In genomic region chr18:702957-703659, GRCh38 we compare ENCODE assay signal across 8 cellular contexts. TPM values are rescaled to one million over a fixed set of nuclear protein-coding genes. Genes with fewer than 3 reads are reported as not detected.
DNase-seq lines count a peak whose midpoint lies in the region; ATAC-seq and TF ChIP-seq lines count a peak whose summit lies in the region.

No MANE protein-coding gene starts in this region.

- CTCF ChIA-PET in activated CD8-positive, alpha-beta T cell treated with anti-CD3 and anti-CD28 coated beads for 36 hours (lab: Charles Lee), result interaction anchor here (0.8 to 1.7 kb wide), 2 partner anchors 10 to 137 kb away, joined by 3 to 7 read pairs; partner anchors contain the start of gene ENOSF1

- 71 to 77% methylated on average over 6 of the region's 6 CpGs for WGBS in aorta, 2 donors

- TF ChIP-seq CTCF in activated CD8-positive, alpha-beta T cell treated with anti-CD3 and anti-CD28 coated beads for 36 hours (IDR thresholded peaks at IDR 0.05), result no peak

- no peaks in the 10 kb centered on the region for H3K9me3 Mint-ChIP-seq in activated naive CD4-positive, alpha-beta T cell treated with anti-CD3 and anti-CD28 coated beads, Interleukin-2, amount 50 U/mL, for 24 hours
- no peaks in the 10 kb centered on the region for H3K9me3 Mint-ChIP-seq in activated CD8-positive, alpha-beta T cell treated with anti-CD3 and anti-CD28 coated beads for 36 hours
- H3K9me3 Mint-ChIP-seq in immature natural killer cell, result no peaks in the 10 kb centered on the region

- H3K36me3 ChIP-seq in aorta (ENCODE audit: control insufficient read depth in 1 of 2, insufficient read depth in 2 of 2, low read length in 1 of 2), result peaks cover 0 to 3% of the 10 kb centered on the region in 2 donors

- peak overlapping the region; percentile 20 for H3K27ac Mint-ChIP-seq in activated naive CD4-positive, alpha-beta T cell treated with anti-CD3 and anti-CD28 coated beads, Interleukin-2, amount 50 U/mL, for 24 hours
- H3K27ac Mint-ChIP-seq in activated CD8-positive, alpha-beta T cell treated with anti-CD3 and anti-CD28 coated beads for 36 hours, result peak overlapping the region; percentile 82
- peak overlapping the region; percentile 13 to 84 (median 53) for H3K27ac Mint-ChIP-seq in immature natural killer cell

- H3K27ac ChIP-seq in aorta (ENCODE audit: low read depth in 1 of 2, low read length in 2 of 2), result no peak overlapping the region

- H3K9me3 ChIP-seq in aorta (ENCODE audit: control insufficient read depth, low read length), result no peaks in the 10 kb centered on the region

- H3K4me3 ChIP-seq in aorta (ENCODE audit: low read length in 2 of 2), result no peak overlapping the region

- H3K36me3 Mint-ChIP-seq in activated naive CD4-positive, alpha-beta T cell treated with anti-CD3 and anti-CD28 coated beads, Interleukin-2, amount 50 U/mL, for 24 hours, result peaks cover 13% of the 10 kb centered on the region
- H3K36me3 Mint-ChIP-seq in activated CD8-positive, alpha-beta T cell treated with anti-CD3 and anti-CD28 coated beads for 36 hours (ENCODE audit: low read depth), result peaks cover 56% of the 10 kb centered on the region
- peaks cover 4 to 25% (median 7%) of the 10 kb centered on the region in 3 donors for H3K36me3 Mint-ChIP-seq in immature natural killer cell

- H3K4me1 Mint-ChIP-seq in activated naive CD4-positive, alpha-beta T cell treated with anti-CD3 and anti-CD28 coated beads, Interleukin-2, amount 50 U/mL, for 24 hours, result peaks cover 24% of the 10 kb centered on the region
- peaks cover 29% of the 10 kb centered on the region for H3K4me1 Mint-ChIP-seq in activated CD8-positive, alpha-beta T cell treated with anti-CD3 and anti-CD28 coated beads for 36 hours (ENCODE audit: low read depth)
- H3K4me1 Mint-ChIP-seq in immature natural killer cell, result peaks cover 6 to 7% of the 10 kb centered on the region in 2 donors

- no peaks in the 10 kb centered on the region for H3K27me3 ChIP-seq in aorta (ENCODE audit: control insufficient read depth in 1 of 2, insufficient read depth in 2 of 2, low read length in 1 of 2)

- DNase-seq in activated naive CD4-positive, alpha-beta T cell treated with Interleukin-2 at 50 U/mL for 16 hours, result no peak
- DNase-seq in activated CD8-positive, alpha-beta T cell treated with anti-CD3 and anti-CD28 coated beads for 36 hours, result no peak
- DNase-seq in immature natural killer cell (no peak), aorta (no peak), NCI-H2196 treated with DMSO at 0.1 percent for 48 hours (lab: John Stamatoyannopoulos, UW; ENCODE audit: unreplicated experiment) (no peak), NCI-H1436 (lab: John Stamatoyannopoulos, UW) (no peak)

- intact Hi-C loops in activated CD8-positive, alpha-beta T cell treated with anti-CD3 and anti-CD28 coated beads for 36 hours (cut with micrococcal nuclease), result no loop called here
- intact Hi-C loops in aorta (cut with DNase I), result no loop called here

- POLR2A ChIA-PET in activated CD8-positive, alpha-beta T cell treated with anti-CD3 and anti-CD28 coated beads for 36 hours (lab: Charles Lee), result interaction anchor here (0.6 to 1.0 kb wide), 3 partner anchors 9 to 28 kb away, joined by 3 read pairs; partner anchors contain the start of gene ENOSF1

- peak overlapping the region; percentile 5 for H3K4me3 Mint-ChIP-seq in activated naive CD4-positive, alpha-beta T cell treated with anti-CD3 and anti-CD28 coated beads, Interleukin-2, amount 50 U/mL, for 24 hours
- H3K4me3 Mint-ChIP-seq in activated CD8-positive, alpha-beta T cell treated with anti-CD3 and anti-CD28 coated beads for 36 hours, result no peak overlapping the region
- no peak overlapping the region for H3K4me3 Mint-ChIP-seq in immature natural killer cell

- H3K27me3 Mint-ChIP-seq in activated naive CD4-positive, alpha-beta T cell treated with anti-CD3 and anti-CD28 coated beads, Interleukin-2, amount 50 U/mL, for 24 hours, result no peaks in the 10 kb centered on the region
- H3K27me3 Mint-ChIP-seq in activated CD8-positive, alpha-beta T cell treated with anti-CD3 and anti-CD28 coated beads for 36 hours, result no peaks in the 10 kb centered on the region
- H3K27me3 Mint-ChIP-seq in immature natural killer cell (ENCODE audit: low read depth in 3 of 3), result no peaks in the 10 kb centered on the region

- peak; percentile 82 for ATAC-seq in activated CD8-positive, alpha-beta T cell treated with anti-CD3 and anti-CD28 coated beads for 36 hours
- peak; percentile 36 for ATAC-seq in aorta (ENCODE audit: low FRiP score)
- no peak for ATAC-seq in HG03378 (IDR thresholded peaks at IDR 0.05; ENCODE audit: unreplicated experiment)

- no peaks in the 10 kb centered on the region for H3K4me1 ChIP-seq in aorta (ENCODE audit: control insufficient read depth in 1 of 2, insufficient read depth in 2 of 2, low read length in 2 of 2)

RNA-seq across cellular contexts. Expression of gene ENOSF1, which starts 9.3 kb away (rescaled TPM):
- 100 to 1,000 TPM; 113 to 114 TPM for total RNA-seq in activated CD8-positive, alpha-beta T cell treated with anti-CD3 and anti-CD28 coated beads for 36 hours
- polyA plus RNA-seq in immature natural killer cell (1 to 10 TPM; 1.9 to 8.0 (median 4.3) TPM), aorta (10 to 100 TPM; 15.5 to 61.1 TPM)
- 10 to 100 TPM; 45.3 to 88.3 TPM for total RNA-seq in aorta

RNA-seq across cellular contexts. Expression of gene TYMS, which starts 45.7 kb away (rescaled TPM):
- total RNA-seq in activated CD8-positive, alpha-beta T cell treated with anti-CD3 and anti-CD28 coated beads for 36 hours, result 100 to 1,000 TPM; 324 to 329 TPM
- polyA plus RNA-seq in immature natural killer cell (10 to 100 TPM; 12.6 to 16.9 (median 14.5) TPM), aorta (1 to 10 TPM; 1.3 to 5.6 TPM)
- total RNA-seq in aorta, result 1 to 10 TPM; 3.4 to 5.3 TPM

Comparison
In these comparisons a context has a peak if more than half of its experiments do, and no peak if none do; other contexts are left out.
1. H3K27ac Mint-ChIP-seq: peak in every context shown above with its lines; median percentile 82 in activated CD8-positive, alpha-beta T cell treated with anti-CD3 and anti-CD28 coated beads for 36 hours; 53 in immature natural killer cell; 20 in activated naive CD4-positive, alpha-beta T cell treated with anti-CD3 and anti-CD28 coated beads, Interleukin-2, amount 50 U/mL, for 24 hours.
2. RNA of gene TYMS, which starts 45.7 kb away (total RNA-seq): 324 to 329 TPM in activated CD8-positive, alpha-beta T cell treated with anti-CD3 and anti-CD28 coated beads for 36 hours; 3.4 to 5.3 TPM in aorta; every median in the first group is over 10 times any median in the second.